Comparison of ENCODE assay signal across 12 cellular contexts in the genomic region with DNA sequence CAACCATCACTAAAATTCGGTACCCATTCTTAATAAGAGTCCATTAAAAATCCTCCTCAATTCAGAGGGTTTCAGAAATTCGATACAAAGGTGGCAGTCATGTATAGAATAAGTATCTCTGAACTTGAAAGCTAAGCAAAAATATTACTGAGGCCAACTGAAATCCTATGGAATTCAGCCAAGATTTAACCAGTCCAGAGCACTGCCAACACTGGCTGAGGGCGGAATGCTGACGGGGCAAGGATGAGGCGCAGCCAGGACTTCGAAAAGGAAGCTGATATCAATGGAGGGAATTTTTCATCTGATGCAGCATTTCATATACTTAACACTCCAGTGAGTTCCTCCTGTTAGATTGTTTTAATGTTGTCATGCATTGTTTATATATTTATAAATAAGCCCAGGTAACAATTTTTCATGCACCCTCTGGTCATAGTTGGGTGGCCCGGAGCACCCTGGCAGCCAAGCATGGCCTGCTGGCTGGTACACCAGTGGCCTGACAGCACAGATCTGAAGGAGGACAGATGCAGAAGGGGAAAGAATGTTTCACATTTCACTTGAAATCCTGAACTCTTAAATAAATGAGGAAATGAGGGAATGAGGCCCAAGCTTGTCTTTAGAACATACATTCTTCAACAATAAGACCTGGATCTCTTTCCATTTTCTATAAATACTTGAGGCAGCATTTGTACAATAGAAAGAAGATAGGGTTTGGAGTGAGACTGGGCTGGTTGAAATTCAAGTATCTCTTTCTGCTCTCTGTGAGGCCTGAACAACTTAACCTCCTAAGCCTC. TPM values are rescaled to one million over a fixed set of nuclear protein-coding genes. Genes with fewer than 3 reads are reported as not detected.
DNase-seq lines count a peak whose midpoint lies in the region; ATAC-seq, FAIRE-seq and TF ChIP-seq lines count a peak whose summit lies in the region.
"Had no signal": no experiment of that assay in that cellular context is flagged by ENCODE, and none has a peak within 500 bp of the region (broad histone marks: within the 10 kb centered on the region; RNA-seq: fewer than 3 reads in every experiment).

No MANE protein-coding gene starts in this region.

- no peak overlapping the region for H3K23ac ChIP-seq in neuronal stem cell (ENCODE audit: low read depth, low read length, poor library complexity)

- H2BK12ac ChIP-seq in neuronal stem cell (ENCODE audit: low read length): no peak overlapping the region

- TF ChIP-seq CTCF in RWPE2 (IDR thresholded peaks at IDR 0.05; ENCODE audit: poor library complexity, severe bottlenecking) (no peak), kidney (IDR thresholded peaks at IDR 0.05; ENCODE audit: borderline replicate concordance, extremely low read depth, insufficient read depth) (no peak), spleen (IDR thresholded peaks at IDR 0.05 in 8 of 11, conservative IDR thresholded peaks at IDR 0.05 in 3 of 11) (no peak)

- TF ChIP-seq POLR2A in spleen (IDR thresholded peaks at IDR 0.05): no peak

- no peak overlapping the region for H2BK120ac ChIP-seq in neuronal stem cell (ENCODE audit: low read depth, low read length)

- H3K4me3 ChIP-seq in RWPE2 (ENCODE audit: severe bottlenecking): no peak overlapping the region
- H3K4me3 ChIP-seq in kidney (ENCODE audit: low read length in 2 of 2): no peak overlapping the region
- no peak overlapping the region for H3K4me3 ChIP-seq in spleen
- no peak overlapping the region for H3K4me3 ChIP-seq in neuronal stem cell (ENCODE audit: low read length in 2 of 2)
- H3K4me3 ChIP-seq: PC-9 had no signal

- no peak overlapping the region for H3K4me2 ChIP-seq in neuronal stem cell (ENCODE audit: insufficient read depth, low read length, poor library complexity, severe bottlenecking)
- H3K4me2 ChIP-seq: PC-9 had no signal

- H3K18ac ChIP-seq in neuronal stem cell (ENCODE audit: low read length): no peak overlapping the region

- no peak overlapping the region for H3K14ac ChIP-seq in neuronal stem cell (ENCODE audit: low read length)

- peaks cover 4% of the 10 kb centered on the region; the same call in 1 of the 2 replicates for H3K36me3 ChIP-seq in RWPE2 (ENCODE audit: low read depth)
- no peaks in the 10 kb centered on the region for H3K36me3 ChIP-seq in kidney (ENCODE audit: control insufficient read depth in 1 of 2, insufficient read depth in 2 of 2, low read length in 2 of 2)
- no peaks in the 10 kb centered on the region for H3K36me3 ChIP-seq in spleen
- H3K36me3 ChIP-seq in neuronal stem cell (replicated peaks in 1 of 2; ENCODE audit: control insufficient read depth in 2 of 2, insufficient read depth in 2 of 2, low read length in 2 of 2): no peaks in the 10 kb centered on the region

- no peak overlapping the region for H3K4ac ChIP-seq in neuronal stem cell (ENCODE audit: low read length)

- DNase-seq in RWPE2 (ENCODE audit: low spot score) (no peak), caudate nucleus (lab: John Stamatoyannopoulos, UW) (peak in 2 of 61 donors; percentile 12 to 18), kidney (no peak), spleen (no peak), neuronal stem cell (ENCODE audit: low spot score) (no peak), islet precursor cell (no peak)
- no peak for DNase-seq in stimulated activated CD4-positive, alpha-beta T cell treated with anti-CD3 and anti-CD28 coated beads, Interleukin-4, amount 100 ng/mL, for 1 hour
- DNase-seq in activated CD4-positive, alpha-beta T cell treated with anti-CD3 and anti-CD28 coated beads for 48 hours: no peak
- DNase-seq: effector memory CD4-positive, alpha-beta T cell; NCI-H1417 treated with DMSO at 0.1 percent for 48 hours; PC-9 had no signal

- no peak overlapping the region for H4K8ac ChIP-seq in neuronal stem cell (ENCODE audit: low read depth, low read length)

- FAIRE-seq in kidney (lab: Jason Lieb, UNC): peak; percentile 29

- no peak overlapping the region for H2AFZ ChIP-seq in neuronal stem cell (ENCODE audit: low read length)
- H2AFZ ChIP-seq: PC-9 had no signal

- peak; percentile 74 for ATAC-seq in RWPE2 (ENCODE audit: low read depth)

- 56 to 83% (median 66%) methylated on average over 7 of the region's 7 CpGs for WGBS in spleen, 5 donors
- no CpG with 5 or more reads among the region's 7 CpGs for WGBS in neuronal stem cell (ENCODE audit: extremely low coverage in 2 of 2, insufficient read length in 2 of 2, insufficient replicate concordance in 1 of 2), 2 donors

- H3K9ac ChIP-seq in kidney (ENCODE audit: low read length in 2 of 2): no peak overlapping the region
- H3K9ac ChIP-seq in neuronal stem cell (ENCODE audit: low read depth, low read length, poor library complexity): no peak overlapping the region

- intact Hi-C loops in kidney (cut with DNase I) (no loop called here), spleen (cut with DNase I; ENCODE audit: low total_unique reads) (no loop called here)

- no peak overlapping the region for H2BK5ac ChIP-seq in neuronal stem cell (ENCODE audit: low read length)

- H3K9me3 ChIP-seq in RWPE2 (ENCODE audit: severe bottlenecking) (no peaks in the 10 kb centered on the region), kidney (ENCODE audit: control insufficient read depth in 1 of 2, low read length in 2 of 2) (no peaks in the 10 kb centered on the region), spleen (no peaks in the 10 kb centered on the region), neuronal stem cell (replicated peaks in 1 of 2; ENCODE audit: control insufficient read depth in 2 of 2, insufficient read depth in 1 of 2, low read depth in 1 of 2, low read length in 2 of 2) (no peaks in the 10 kb centered on the region)

- H3K4me1 ChIP-seq in RWPE2 (ENCODE audit: insufficient read depth, poor library complexity, severe bottlenecking) (peaks cover 49% of the 10 kb centered on the region), kidney (ENCODE audit: control insufficient read depth in 1 of 2, insufficient read depth in 1 of 2, low read depth in 1 of 2, low read length in 2 of 2) (peaks cover 13 to 15% of the 10 kb centered on the region in 2 donors), spleen (peaks cover 6 to 72% (median 35%) of the 10 kb centered on the region in 6 donors), neuronal stem cell (ENCODE audit: control insufficient read depth in 2 of 2, insufficient read depth in 1 of 2, low read depth in 1 of 2, low read length in 2 of 2) (peaks cover 1 to 3% of the 10 kb centered on the region in 2 donors)

- no peak overlapping the region for H2BK15ac ChIP-seq in neuronal stem cell (ENCODE audit: low read length)

- no peak overlapping the region for H4K91ac ChIP-seq in neuronal stem cell (ENCODE audit: low read depth, low read length, poor library complexity)

- H3K79me1 ChIP-seq in neuronal stem cell (ENCODE audit: low read depth, low read length): peaks cover 6% of the 10 kb centered on the region

- H3K27ac ChIP-seq in RWPE2 (ENCODE audit: poor library complexity, severe bottlenecking) (peak overlapping the region; percentile 48), caudate nucleus (ENCODE audit: low read depth, low read length) (peak overlapping the region; percentile 61), kidney (ENCODE audit: low read depth in 2 of 2, low read length in 2 of 2) (no peak overlapping the region), spleen (peak overlapping the region in 5 of 8 donors; percentile 12 to 54 (median 40)), neuronal stem cell (replicated peaks; ENCODE audit: low read length) (no peak overlapping the region)
- H3K27ac ChIP-seq: HL-60, PC-9 had no signal

- no peak overlapping the region for H2AK5ac ChIP-seq in neuronal stem cell (ENCODE audit: low read depth, low read length)

- no peaks in the 10 kb centered on the region for H3K27me3 ChIP-seq in RWPE2 (ENCODE audit: insufficient read depth, poor library complexity, severe bottlenecking)
- H3K27me3 ChIP-seq in spleen (replicated peaks in 1 of 7): no peaks in the 10 kb centered on the region
- H3K27me3 ChIP-seq in neuronal stem cell (ENCODE audit: control insufficient read depth in 3 of 3, insufficient read depth in 3 of 3, low read depth in 1 of 3, low read length in 3 of 3): no peaks in the 10 kb centered on the region

RNA-seq across cellular contexts. Expression of a gene that starts 41.5 kb away (rescaled TPM):
- total RNA-seq in kidney (13.0 TPM), spleen (10 to 100 TPM; 18.5 to 32.2 (median 25.5) TPM)
- polyA plus RNA-seq in kidney (ENCODE audit: insufficient read depth, low read depth, low replicate concordance) (4.8 TPM), spleen (1 to 10 TPM; 3.0 to 4.6 (median 4.5) TPM)
- 10.6 TPM for polyA plus RNA-seq in neuronal stem cell (2013, experiment 1 of 2)
- 9.7 TPM for polyA plus RNA-seq in neuronal stem cell (2013, experiment 2 of 2)

Comparison
In these comparisons a context has a peak if more than half of its experiments do, and no peak if none do; other contexts are left out.
1. H3K27ac ChIP-seq: peak in RWPE2 (single experiment), caudate nucleus (single experiment) and spleen (5 of 8); none in kidney (0 of 2) and neuronal stem cell (single experiment).